In genomic region chr9:35917261-35917660, GRCh38 we compare ENCODE assay signal across 30 cellular contexts. TPM values are rescaled to one million over a fixed set of nuclear protein-coding genes. Genes with fewer than 3 reads are reported as not detected.
DNase-seq lines count a peak whose midpoint lies in the region; ATAC-seq and TF ChIP-seq lines count a peak whose summit lies in the region.
"Had no signal": no experiment of that assay in that cellular context is flagged by ENCODE, and none has a peak within 500 bp of the region (broad histone marks: within the 10 kb centered on the region; RNA-seq: fewer than 3 reads in every experiment).

No MANE protein-coding gene starts in this region.

- no peaks in the 10 kb centered on the region for H3K27me3 Mint-ChIP-seq in activated T-helper 1 cell treated with anti-CD3 and anti-CD28 coated beads, Interleukin-12 subunit alpha, Interleukin-12 subunit beta, Interleukin-2, Interleukin-4 antibody, amounts not matched to agents 30 ng/mL and 10 ng/mL and 1 ng/mL, durations not matched to agents 14 hours and 24 hours and 36 hours (ENCODE audit: insufficient read depth)
- peaks cover 0 to 3% (median 0%) of the 10 kb centered on the region in 5 donors for H3K27me3 Mint-ChIP-seq in naive thymus-derived CD4-positive, alpha-beta T cell

- WGBS in heart right ventricle, 2 donors, result 59 to 85% methylated on average over 4 of the region's 4 CpGs
- WGBS in thyroid gland, 2 donors, result 81 to 96% methylated on average over 2 to 3 of the region's 4 CpGs

- CTCF ChIA-PET in naive thymus-derived CD4-positive, alpha-beta T cell (lab: Charles Lee), result interaction anchor here (0.6 kb wide), 1 partner anchor 16 kb away, joined by 4 read pairs; no protein-coding TSS in a partner anchor

- H3K27ac ChIP-seq in heart right ventricle (peak overlapping the region; percentile 64 to 90 (median 78)), thyroid gland (peak overlapping the region in 2 of 3 donors; percentile 40 to 49)
- H3K27ac ChIP-seq in naive thymus-derived CD4-positive, alpha-beta T cell (ENCODE audit: low read depth, low read length), result no peak overlapping the region
- H3K27ac ChIP-seq: brain microvascular endothelial cell, left lung, neutrophil, SK-N-MC, vagina had no signal

- TF ChIP-seq CTCF in heart right ventricle (IDR thresholded peaks at IDR 0.05), result no peak
- no peak for TF ChIP-seq CTCF in thyroid gland (IDR thresholded peaks at IDR 0.05)

- POLR2A ChIA-PET in naive thymus-derived CD4-positive, alpha-beta T cell (lab: Charles Lee), result no interaction called here

- H3K36me3 Mint-ChIP-seq in activated T-helper 1 cell treated with anti-CD3 and anti-CD28 coated beads, Interleukin-12 subunit alpha, Interleukin-12 subunit beta, Interleukin-2, Interleukin-4 antibody, amounts not matched to agents 30 ng/mL and 10 ng/mL and 1 ng/mL, durations not matched to agents 14 hours and 24 hours and 36 hours (ENCODE audit: low read depth), result no peaks in the 10 kb centered on the region
- no peaks in the 10 kb centered on the region for H3K36me3 Mint-ChIP-seq in naive thymus-derived CD4-positive, alpha-beta T cell
- H3K36me3 Mint-ChIP-seq: IgD-negative memory B cell, WTC11 had no signal

- no peak for TF ChIP-seq POLR2A in thyroid gland (IDR thresholded peaks at IDR 0.05)

- no peak for DNase-seq in heart right ventricle
- DNase-seq in left cardiac atrium, result no peak
- no peak for DNase-seq in activated T-helper 1 cell treated with anti-CD3 and anti-CD28 coated beads, Interleukin-12 subunit alpha, Interleukin-12 subunit beta, Interleukin-2, Interleukin-4 antibody, amounts not matched to agents 30 ng/mL and 10 ng/mL and 1 ng/mL, durations not matched to agents 14 hours and 24 hours and 36 hours (ENCODE audit: low spot score)
- DNase-seq in naive thymus-derived CD4-positive, alpha-beta T cell, result no peak
- DNase-seq in thyroid gland, result no peak
- DNase-seq in central memory CD4-positive, alpha-beta T cell, result no peak
- DNase-seq in NCI-H1417 (lab: John Stamatoyannopoulos, UW), result no peak
- DNase-seq in AML-193 (lab: John Stamatoyannopoulos, UW), result no peak
- DNase-seq: ACHN; activated CD4-positive, alpha-beta T cell treated with anti-CD3 and anti-CD28 coated beads, Interleukin-2, amount 50 U/mL, for 48 hours; activated CD8-positive, alpha-beta memory T cell treated with anti-CD3 and anti-CD28 coated beads, Interleukin-2, amount 50 U/mL, for 48 hours; brain microvascular endothelial cell; C1 segment of cervical spinal cord; H9; head of caudate nucleus; left lung; MG63; NCI-H1436; NCI-H2107; NCI-H446 treated with DMSO at 0.1 percent for 48 hours; stimulated activated CD4-positive, alpha-beta T cell treated with anti-CD3 and anti-CD28 coated beads, Interleukin-4, amount 100 ng/mL, for 1 hour; T-helper 2 cell had no signal

- H3K9me3 Mint-ChIP-seq in activated T-helper 1 cell treated with anti-CD3 and anti-CD28 coated beads, Interleukin-12 subunit alpha, Interleukin-12 subunit beta, Interleukin-2, Interleukin-4 antibody, amounts not matched to agents 30 ng/mL and 10 ng/mL and 1 ng/mL, durations not matched to agents 14 hours and 24 hours and 36 hours, result no peaks in the 10 kb centered on the region
- no peaks in the 10 kb centered on the region for H3K9me3 Mint-ChIP-seq in naive thymus-derived CD4-positive, alpha-beta T cell
- H3K9me3 Mint-ChIP-seq: H9, IgD-negative memory B cell, WTC11 had no signal

- H3K27ac Mint-ChIP-seq in activated T-helper 1 cell treated with anti-CD3 and anti-CD28 coated beads, Interleukin-12 subunit alpha, Interleukin-12 subunit beta, Interleukin-2, Interleukin-4 antibody, amounts not matched to agents 30 ng/mL and 10 ng/mL and 1 ng/mL, durations not matched to agents 14 hours and 24 hours and 36 hours, result peak overlapping the region; percentile 32
- peak overlapping the region in 6 of 9 donors; percentile 10 to 72 (median 40) for H3K27ac Mint-ChIP-seq in naive thymus-derived CD4-positive, alpha-beta T cell
- H3K27ac Mint-ChIP-seq: H9, IgD-negative memory B cell, WTC11 had no signal

- H3K4me1 ChIP-seq in heart right ventricle (peaks cover 17 to 85% (median 56%) of the 10 kb centered on the region in 9 donors), thyroid gland (peaks cover 11 to 41% of the 10 kb centered on the region in 2 donors)
- H3K4me1 ChIP-seq in naive thymus-derived CD4-positive, alpha-beta T cell (ENCODE audit: control insufficient read depth in 2 of 2, insufficient read depth in 2 of 2, low read length in 2 of 2), result peaks cover 0 to 8% of the 10 kb centered on the region in 2 donors
- H3K4me1 ChIP-seq: vagina had no signal

- H3K36me3 ChIP-seq in heart right ventricle (no peaks in the 10 kb centered on the region), thyroid gland (no peaks in the 10 kb centered on the region)
- no peaks in the 10 kb centered on the region for H3K36me3 ChIP-seq in naive thymus-derived CD4-positive, alpha-beta T cell (ENCODE audit: control insufficient read depth in 2 of 3, insufficient read depth in 3 of 3, low read length in 3 of 3)
- H3K36me3 ChIP-seq: brain microvascular endothelial cell, left lung, neutrophil, vagina had no signal

- no peak overlapping the region for H3K4me3 Mint-ChIP-seq in activated T-helper 1 cell treated with anti-CD3 and anti-CD28 coated beads, Interleukin-12 subunit alpha, Interleukin-12 subunit beta, Interleukin-2, Interleukin-4 antibody, amounts not matched to agents 30 ng/mL and 10 ng/mL and 1 ng/mL, durations not matched to agents 14 hours and 24 hours and 36 hours
- no peak overlapping the region for H3K4me3 Mint-ChIP-seq in naive thymus-derived CD4-positive, alpha-beta T cell
- H3K4me3 Mint-ChIP-seq: H9, IgD-negative memory B cell, WTC11 had no signal

- H3K9me3 ChIP-seq in heart right ventricle, result no peaks in the 10 kb centered on the region
- no peaks in the 10 kb centered on the region for H3K9me3 ChIP-seq in naive thymus-derived CD4-positive, alpha-beta T cell (ENCODE audit: control insufficient read depth in 2 of 3, low read length in 3 of 3)
- H3K9me3 ChIP-seq in thyroid gland, result no peaks in the 10 kb centered on the region
- H3K9me3 ChIP-seq: left lung, MG63, neutrophil, vagina had no signal

- H3K4me3 ChIP-seq in heart right ventricle, result no peak overlapping the region
- no peak overlapping the region for H3K4me3 ChIP-seq in naive thymus-derived CD4-positive, alpha-beta T cell (ENCODE audit: low read length)
- no peak overlapping the region for H3K4me3 ChIP-seq in thyroid gland (replicated peaks in 1 of 3)
- H3K4me3 ChIP-seq: coronary artery, left lung, MG63, SK-N-MC, vagina had no signal

- H3K27me3 ChIP-seq in heart right ventricle, result no peaks in the 10 kb centered on the region
- H3K27me3 ChIP-seq in naive thymus-derived CD4-positive, alpha-beta T cell (ENCODE audit: control insufficient read depth in 2 of 2, insufficient read depth in 2 of 2, low read length in 2 of 2), result no peaks in the 10 kb centered on the region
- H3K27me3 ChIP-seq in thyroid gland, result no peaks in the 10 kb centered on the region
- H3K27me3 ChIP-seq: brain microvascular endothelial cell, left lung, MG63, vagina had no signal

- no peaks in the 10 kb centered on the region for H3K4me1 Mint-ChIP-seq in activated T-helper 1 cell treated with anti-CD3 and anti-CD28 coated beads, Interleukin-12 subunit alpha, Interleukin-12 subunit beta, Interleukin-2, Interleukin-4 antibody, amounts not matched to agents 30 ng/mL and 10 ng/mL and 1 ng/mL, durations not matched to agents 14 hours and 24 hours and 36 hours (ENCODE audit: low read depth)
- H3K4me1 Mint-ChIP-seq in naive thymus-derived CD4-positive, alpha-beta T cell, result peaks cover 3 to 31% (median 16%) of the 10 kb centered on the region in 7 donors
- H3K4me1 Mint-ChIP-seq: IgD-negative memory B cell had no signal

- ATAC-seq in heart right ventricle (peak in 1 of 8 donors; percentile 13), left cardiac atrium (no peak)
- peak; percentile 9 for ATAC-seq in naive thymus-derived CD4-positive, alpha-beta T cell
- ATAC-seq: left lung, WTC11 had no signal

- intact Hi-C loops in heart right ventricle (cut with DNase I) (no loop called here), left cardiac atrium (cut with DNase I) (no loop called here), thyroid gland (cut with DNase I) (no loop called here)
- intact Hi-C loops in activated T-helper 1 cell treated with anti-CD3 and anti-CD28 coated beads, Interleukin-12 subunit alpha, Interleukin-12 subunit beta, Interleukin-2, Interleukin-4 antibody, amounts not matched to agents 30 ng/mL and 10 ng/mL and 1 ng/mL, durations not matched to agents 14 hours and 24 hours and 36 hours (cut with micrococcal nuclease), result no loop called here
- intact Hi-C loops in naive thymus-derived CD4-positive, alpha-beta T cell (cut with micrococcal nuclease), result no loop called here

RNA-seq across cellular contexts. Expression of gene SPAAR, which starts 8.0 kb away (rescaled TPM):
- total RNA-seq in heart right ventricle (10 to 100 TPM in 2 of 10 donors, 1 to 10 TPM in 8; 2.8 to 14.4 (median 5.0) TPM), left cardiac atrium (10 to 100 TPM in 1 of 2 donors, 1 to 10 TPM in 1; 7.6 to 13.1 TPM), thyroid gland (1 to 10 TPM; 2.1 to 8.1 (median 3.6) TPM)
- 10 to 100 TPM in 1 of 2 donors, 1 to 10 TPM in 1; 7.4 to 20.8 TPM for polyA plus RNA-seq in heart right ventricle
- not detected in 2 replicates for total RNA-seq in activated T-helper 1 cell treated with anti-CD3 and anti-CD28 coated beads, Interleukin-12 subunit alpha, Interleukin-12 subunit beta, Interleukin-2, Interleukin-4 antibody, amounts not matched to agents 30 ng/mL and 10 ng/mL and 1 ng/mL, durations not matched to agents 14 hours and 24 hours and 36 hours
- not detected for total RNA-seq in naive thymus-derived CD4-positive, alpha-beta T cell
- polyA plus RNA-seq in naive thymus-derived CD4-positive, alpha-beta T cell, result not detected
- total RNA-seq: H9 had no signal
- polyA plus RNA-seq: IgD-negative memory B cell had no signal

RNA-seq across cellular contexts. Expression of gene HRCT1, which starts 11.3 kb away (rescaled TPM):
- total RNA-seq in heart right ventricle (1 to 10 TPM; 1.5 to 6.1 (median 2.2) TPM), left cardiac atrium (1 to 10 TPM; 4.6 to 9.3 TPM), thyroid gland (10 to 100 TPM in 1 of 4 donors, 1 to 10 TPM in 2, under 1 TPM in 1; 0.81 to 11.8 (median 3.3) TPM)
- polyA plus RNA-seq in heart right ventricle, result 10 to 100 TPM in 1 of 2 donors, 1 to 10 TPM in 1; 7.2 to 13.9 TPM
- total RNA-seq in activated T-helper 1 cell treated with anti-CD3 and anti-CD28 coated beads, Interleukin-12 subunit alpha, Interleukin-12 subunit beta, Interleukin-2, Interleukin-4 antibody, amounts not matched to agents 30 ng/mL and 10 ng/mL and 1 ng/mL, durations not matched to agents 14 hours and 24 hours and 36 hours, result not detected in 2 replicates
- total RNA-seq in naive thymus-derived CD4-positive, alpha-beta T cell, result not detected
- polyA plus RNA-seq in naive thymus-derived CD4-positive, alpha-beta T cell, result not detected
- total RNA-seq: H9, WTC11 had no signal
- polyA plus RNA-seq: IgD-negative memory B cell had no signal

RNA-seq across cellular contexts. Expression of gene OR2S2, which starts 40.7 kb away (rescaled TPM):
- total RNA-seq in heart right ventricle, result not detected
- not detected for polyA plus RNA-seq in heart right ventricle
- total RNA-seq in left cardiac atrium, result not detected
- not detected in 2 replicates for total RNA-seq in activated T-helper 1 cell treated with anti-CD3 and anti-CD28 coated beads, Interleukin-12 subunit alpha, Interleukin-12 subunit beta, Interleukin-2, Interleukin-4 antibody, amounts not matched to agents 30 ng/mL and 10 ng/mL and 1 ng/mL, durations not matched to agents 14 hours and 24 hours and 36 hours
- total RNA-seq in naive thymus-derived CD4-positive, alpha-beta T cell, result not detected
- not detected for polyA plus RNA-seq in naive thymus-derived CD4-positive, alpha-beta T cell
- total RNA-seq in thyroid gland, result not detected
- total RNA-seq: H9, mucosa of gallbladder, vagina, WTC11 had no signal
- polyA plus RNA-seq: adipose tissue, IgD-negative memory B cell had no signal

RNA-seq across cellular contexts. Expression of gene OR13J1, which starts 47.1 kb away (rescaled TPM):
- total RNA-seq in heart right ventricle (not detected), left cardiac atrium (not detected), thyroid gland (not detected)
- not detected for polyA plus RNA-seq in heart right ventricle
- total RNA-seq in activated T-helper 1 cell treated with anti-CD3 and anti-CD28 coated beads, Interleukin-12 subunit alpha, Interleukin-12 subunit beta, Interleukin-2, Interleukin-4 antibody, amounts not matched to agents 30 ng/mL and 10 ng/mL and 1 ng/mL, durations not matched to agents 14 hours and 24 hours and 36 hours, result not detected in 2 replicates
- not detected for total RNA-seq in naive thymus-derived CD4-positive, alpha-beta T cell
- polyA plus RNA-seq in naive thymus-derived CD4-positive, alpha-beta T cell, result not detected
- total RNA-seq: H9, left lung, mucosa of gallbladder, vagina, WTC11 had no signal
- polyA plus RNA-seq: adipose tissue, IgD-negative memory B cell had no signal
